Comparison of ENCODE assay signal across 19 cellular contexts in genomic region chr20:46342451-46343357, GRCh38. TPM values are rescaled to one million over a fixed set of nuclear protein-coding genes. Genes with fewer than 3 reads are reported as not detected.
A peak's percentile ranks its signal among the peaks of the same experiment; 100 is the strongest.
DNase-seq lines count a peak whose midpoint lies in the region; ATAC-seq, FAIRE-seq and TF ChIP-seq lines count a peak whose summit lies in the region.
"Had no signal": no experiment of that assay in that cellular context is flagged by ENCODE, and none has a peak within 500 bp of the region (broad histone marks: within the 10 kb centered on the region; RNA-seq: fewer than 3 reads in every experiment).

No MANE protein-coding gene starts in this region.

- peak; percentile 47 for ATAC-seq in activated CD4-positive, alpha-beta T cell treated with anti-CD3 and anti-CD28 coated beads for 36 hours
- ATAC-seq in PC-3 (no peak), sciatic nerve (peak; percentile 59), GM19351 (IDR thresholded peaks at IDR 0.05; ENCODE audit: unreplicated experiment) (no peak)
- ATAC-seq: left lung had no signal

- TF ChIP-seq CTCF in PC-3 (conservative IDR thresholded peaks at IDR 0.05; ENCODE audit: low read depth, low read length) (no peak), epithelial cell of esophagus (IDR thresholded peaks at IDR 0.05; ENCODE audit: insufficient read depth, low read depth, low read length, missing control alignments) (no peak)

- intact Hi-C loops in activated CD4-positive, alpha-beta T cell treated with anti-CD3 and anti-CD28 coated beads for 36 hours (cut with DNase I, micrococcal nuclease), result no loop called here
- intact Hi-C loops in PC-3 (cut with micrococcal nuclease) (no loop called here), sciatic nerve (cut with DNase I) (no loop called here)

- peaks cover 15% of the 10 kb centered on the region for H3K4me1 Mint-ChIP-seq in activated CD4-positive, alpha-beta T cell treated with anti-CD3 and anti-CD28 coated beads for 36 hours

- no peak overlapping the region for H2AFZ ChIP-seq in PC-3 (ENCODE audit: low read length)
- H2AFZ ChIP-seq: hepatocyte had no signal

- H3K4me3 ChIP-seq in PC-3 (ENCODE audit: low read length) (no peak overlapping the region), epithelial cell of esophagus (ENCODE audit: low read length) (no peak overlapping the region)
- H3K4me3 ChIP-seq: hepatocyte, left lung, transverse colon had no signal

- CTCF ChIA-PET in activated CD4-positive, alpha-beta T cell treated with anti-CD3 and anti-CD28 coated beads for 36 hours (lab: Charles Lee), result interaction anchor here (0.9 kb wide), 1 partner anchor 8 kb away, joined by 3 read pairs; no protein-coding TSS in a partner anchor
- CTCF ChIA-PET in PC-3 (lab: Charles Lee), result no interaction called here

- peaks cover 49% of the 10 kb centered on the region for H3K27me3 ChIP-seq in PC-3 (ENCODE audit: low read length)

- H3K9me3 ChIP-seq in PC-3 (ENCODE audit: low read length), result no peaks in the 10 kb centered on the region
- H3K9me3 ChIP-seq: left lung, transverse colon had no signal

- POLR2A ChIA-PET in activated CD4-positive, alpha-beta T cell treated with anti-CD3 and anti-CD28 coated beads for 36 hours (lab: Charles Lee), result no interaction called here
- POLR2A ChIA-PET in PC-3 (lab: Charles Lee; ENCODE audit: unreplicated experiment), result interaction anchor here (0.6 kb wide), 1 partner anchor 282 kb away, joined by 3 read pairs; no protein-coding TSS in a partner anchor

- no peak for TF ChIP-seq POLR2A in GM12892 (IDR thresholded peaks at IDR 0.05; ENCODE audit: low read depth, low read length)

- no peaks in the 10 kb centered on the region for H4K20me1 ChIP-seq in PC-3 (ENCODE audit: low read length)

- peak overlapping the region; percentile 29 for H3K4me2 ChIP-seq in PC-3 (ENCODE audit: low read length)
- H3K4me2 ChIP-seq: hepatocyte had no signal

- no peak for FAIRE-seq in GM12892 (lab: Jason Lieb, UNC)
- FAIRE-seq: RCC 7860 had no signal

- H3K36me3 Mint-ChIP-seq in activated CD4-positive, alpha-beta T cell treated with anti-CD3 and anti-CD28 coated beads for 36 hours (ENCODE audit: low read depth), result no peaks in the 10 kb centered on the region

- H3K9me2 ChIP-seq in PC-3 (replicated peaks; ENCODE audit: low read length), result no peaks in the 10 kb centered on the region

- H3K27me3 Mint-ChIP-seq in activated CD4-positive, alpha-beta T cell treated with anti-CD3 and anti-CD28 coated beads for 36 hours, result no peaks in the 10 kb centered on the region

- no peaks in the 10 kb centered on the region for H3K4me1 ChIP-seq in PC-3 (ENCODE audit: insufficient read depth, low read length)

- no peak for DNase-seq in activated CD4-positive, alpha-beta T cell treated with anti-CD3 and anti-CD28 coated beads for 36 hours
- no peak for DNase-seq in activated CD4-positive, alpha-beta T cell treated with anti-CD3 and anti-CD28 coated beads for 48 hours
- DNase-seq in PC-3 (no peak), epithelial cell of esophagus (ENCODE audit: low read depth) (peak; percentile 33), sciatic nerve (ENCODE audit: low spot score) (no peak), SHP77 (lab: John Stamatoyannopoulos, UW) (no peak), GM12892 (ENCODE audit: insufficient read length) (no peak)
- DNase-seq: DMS79, HFFc6, left lung, NCI-H2227 treated with DMSO at 0.1 percent for 48 hours, T-helper 1 cell, transverse colon had no signal

- no peaks in the 10 kb centered on the region for H3K9me3 Mint-ChIP-seq in activated CD4-positive, alpha-beta T cell treated with anti-CD3 and anti-CD28 coated beads for 36 hours (ENCODE audit: low read depth)
- H3K9me3 Mint-ChIP-seq: activated T-helper 2 cell treated with anti-CD3 and anti-CD28 coated beads, Interferon-gamma antibody, Interleukin-2, Interleukin-4, amounts not matched to agents 10 μg/mL and 5 μg/mL and 100 μg/mL, durations not matched to agents 14 hours and 24 hours and 36 hours; HFFc6 had no signal

- H3K36me3 ChIP-seq in PC-3 (ENCODE audit: low read depth, low read length), result no peaks in the 10 kb centered on the region
- H3K36me3 ChIP-seq: transverse colon had no signal

- peak overlapping the region; percentile 17 for H3K27ac Mint-ChIP-seq in activated CD4-positive, alpha-beta T cell treated with anti-CD3 and anti-CD28 coated beads for 36 hours
- H3K27ac Mint-ChIP-seq: activated T-helper 2 cell treated with anti-CD3 and anti-CD28 coated beads, Interferon-gamma antibody, Interleukin-2, Interleukin-4, amounts not matched to agents 10 μg/mL and 5 μg/mL and 100 μg/mL, durations not matched to agents 14 hours and 24 hours and 36 hours; HFFc6 had no signal

- H3F3A ChIP-seq in PC-3 (ENCODE audit: low read length, unreplicated experiment), result no peaks in the 10 kb centered on the region

- no peak overlapping the region for H3K27ac ChIP-seq in PC-3 (ENCODE audit: low read length)
- H3K27ac ChIP-seq: hepatocyte, left lung, transverse colon had no signal

- H3K9ac ChIP-seq in PC-3 (ENCODE audit: low read length), result no peak overlapping the region

- H3K79me2 ChIP-seq in PC-3 (ENCODE audit: low read length), result no peaks in the 10 kb centered on the region
- H3K79me2 ChIP-seq: hepatocyte had no signal

- H3K4me3 Mint-ChIP-seq in activated CD4-positive, alpha-beta T cell treated with anti-CD3 and anti-CD28 coated beads for 36 hours, result no peak overlapping the region

- no TSS peak for BruUV-seq in PC-3 (replicated peaks; lab: Mats Ljungman, UMichigan)

RNA-seq across cellular contexts. Expression of gene CDH22, which starts 34.4 kb away (rescaled TPM):
- not detected for total RNA-seq in activated CD4-positive, alpha-beta T cell treated with anti-CD3 and anti-CD28 coated beads for 36 hours
- not detected in 2 replicates for total RNA-seq in PC-3 (2014; rRNA removed)
- 0.40 TPM for total RNA-seq in sciatic nerve
- polyA plus RNA-seq in GM12892 (2012; ENCODE audit: missing spikeins), result not detected
- total RNA-seq: A673; activated T-helper 2 cell treated with anti-CD3 and anti-CD28 coated beads, Interferon-gamma antibody, Interleukin-2, Interleukin-4, amounts not matched to agents 10 μg/mL and 5 μg/mL and 100 μg/mL, durations not matched to agents 14 hours and 24 hours and 36 hours; hepatocyte; HFFc6; MCF 10A; transverse colon had no signal
- polyA plus RNA-seq: hepatocyte had no signal

Comparison
In these comparisons a context has a peak if more than half of its experiments do, and no peak if none do; other contexts are left out.
1. ATAC-seq: peak in activated CD4-positive, alpha-beta T cell treated with anti-CD3 and anti-CD28 coated beads for 36 hours (single experiment) and sciatic nerve (single experiment); none in PC-3 (single experiment) and GM19351 (single experiment).